ENCODE assay signal across 8 cellular contexts in genomic region chr11:64809781-64810241, GRCh38. TPM values are rescaled to one million over a fixed set of nuclear protein-coding genes. Genes with fewer than 3 reads are reported as not detected.
DNase-seq lines count a peak whose midpoint lies in the region; ATAC-seq and TF ChIP-seq lines count a peak whose summit lies in the region.

No MANE protein-coding gene starts in this region.

- H3K4me1 ChIP-seq in Peyer's patch (peaks cover 3 to 11% (median 8%) of the 10 kb centered on the region in 4 donors), duodenal mucosa (ENCODE audit: control insufficient read depth in 1 of 2, insufficient read depth in 2 of 2, low read length in 2 of 2) (peaks cover 6 to 7% of the 10 kb centered on the region in 2 donors), mesendoderm (ENCODE audit: control insufficient read depth, low read depth, low read length) (peaks cover 3% of the 10 kb centered on the region)

- no peak overlapping the region for H2AK5ac ChIP-seq in mesendoderm (ENCODE audit: low read length)

- ATAC-seq in Right ventricle myocardium inferior = peak; percentile 1
- no peak for ATAC-seq in GM21529 (IDR thresholded peaks at IDR 0.05; ENCODE audit: unreplicated experiment)
- ATAC-seq in GM18519 (IDR thresholded peaks at IDR 0.05; ENCODE audit: low FRiP score, unreplicated experiment) = no peak

- H3K79me2 ChIP-seq in mesendoderm (ENCODE audit: control insufficient read depth, insufficient read depth, low read length) = peaks cover 3% of the 10 kb centered on the region

- H3K36me3 ChIP-seq in Peyer's patch (peaks cover 0 to 27% (median 0%) of the 10 kb centered on the region in 3 donors), duodenal mucosa (ENCODE audit: control insufficient read depth in 1 of 2, insufficient read depth in 2 of 2, low read length in 2 of 2) (peaks cover 15 to 17% of the 10 kb centered on the region in 2 donors), mesendoderm (ENCODE audit: control insufficient read depth, insufficient read depth, low read length) (peaks cover 3% of the 10 kb centered on the region)

- no peak overlapping the region for H2BK5ac ChIP-seq in mesendoderm (ENCODE audit: low read length)

- H4K8ac ChIP-seq in mesendoderm (ENCODE audit: low read depth, low read length) = no peak overlapping the region

- DNase-seq in Right ventricle myocardium inferior (ENCODE audit: missing footprints) (no peak), cardiac septum (ENCODE audit: low spot score) (no peak), Peyer's patch (peak; percentile 25 to 79 (median 77)), mesendoderm (peak; percentile 65), type B pancreatic cell (ENCODE audit: extremely low spot score, unreplicated experiment) (no peak)

- H3K9me3 ChIP-seq in Peyer's patch (no peaks in the 10 kb centered on the region), duodenal mucosa (ENCODE audit: control insufficient read depth in 1 of 2, low read length in 2 of 2) (no peaks in the 10 kb centered on the region)

- peak overlapping the region; percentile 64 to 70 for H3K9ac ChIP-seq in duodenal mucosa (ENCODE audit: low read depth in 1 of 2, low read length in 2 of 2)
- H3K9ac ChIP-seq in mesendoderm (ENCODE audit: low read length) = peak overlapping the region; percentile 76

- peak overlapping the region; percentile 64 to 87 (median 83) for H3K4me3 ChIP-seq in Peyer's patch
- H3K4me3 ChIP-seq in duodenal mucosa (ENCODE audit: low read depth in 1 of 2, low read length in 2 of 2) = peak overlapping the region; percentile 83 to 84
- H3K4me3 ChIP-seq in mesendoderm (ENCODE audit: low read length) = peak overlapping the region; percentile 80

- no CpG with 5 or more reads among the region's 44 CpGs for WGBS in mesendoderm (ENCODE audit: extremely low coverage, insufficient coverage, low lambda C conversion rate)

- H3K27me3 ChIP-seq in Peyer's patch (no peaks in the 10 kb centered on the region), duodenal mucosa (ENCODE audit: control insufficient read depth in 1 of 2, insufficient read depth in 2 of 2, low read length in 2 of 2) (no peaks in the 10 kb centered on the region), mesendoderm (ENCODE audit: insufficient read depth, low read length, poor library complexity) (no peaks in the 10 kb centered on the region)

- no peaks in the 10 kb centered on the region for H3K27me3 Mint-ChIP-seq in type B pancreatic cell

- H2BK15ac ChIP-seq in mesendoderm (replicated peaks; ENCODE audit: low read depth) = no peak overlapping the region

- H3K4me1 Mint-ChIP-seq in type B pancreatic cell (ENCODE audit: unreplicated experiment) = peaks cover 12% of the 10 kb centered on the region

- peak overlapping the region; percentile 44 for H3K18ac ChIP-seq in mesendoderm (ENCODE audit: low read length)

- intact Hi-C loops in Right ventricle myocardium inferior (cut with DNase I) = no loop called here
- intact Hi-C loops in cardiac septum (cut with DNase I) = no loop called here

- TF ChIP-seq POLR2A in Peyer's patch (IDR thresholded peaks at IDR 0.05) = no peak

- TF ChIP-seq CTCF in Peyer's patch (IDR thresholded peaks at IDR 0.05) = no peak
- TF ChIP-seq CTCF in type B pancreatic cell (conservative IDR thresholded peaks at IDR 0.05) = no peak

- peaks cover 5% of the 10 kb centered on the region for H3K79me1 ChIP-seq in mesendoderm (ENCODE audit: low read length)

- peak overlapping the region; percentile 95 for H3K4me2 ChIP-seq in mesendoderm (ENCODE audit: low read length)

- no peaks in the 10 kb centered on the region for H3K9me3 Mint-ChIP-seq in type B pancreatic cell

- H3K56ac ChIP-seq in mesendoderm (ENCODE audit: low read length) = peak overlapping the region; percentile 86

- no peak overlapping the region for H2BK120ac ChIP-seq in mesendoderm (ENCODE audit: low read depth, low read length)

- peak overlapping the region; percentile 92 for H3K27ac Mint-ChIP-seq in type B pancreatic cell

- H3K36me3 Mint-ChIP-seq in type B pancreatic cell = no peaks in the 10 kb centered on the region

- H3K27ac ChIP-seq in Peyer's patch = peak overlapping the region; percentile 61 to 87 (median 78)
- H3K27ac ChIP-seq in duodenal mucosa (ENCODE audit: low read depth, low read length) = peak overlapping the region; percentile 10
- no peak overlapping the region for H3K27ac ChIP-seq in mesendoderm (ENCODE audit: low read depth, low read length)

- peak overlapping the region; percentile 96 for H3K4me3 Mint-ChIP-seq in type B pancreatic cell

- H3K23ac ChIP-seq in mesendoderm (ENCODE audit: low read length) = no peak overlapping the region

- peak overlapping the region; percentile 78 for H3K4ac ChIP-seq in mesendoderm (ENCODE audit: low read depth, low read length)

- no peak overlapping the region for H4K5ac ChIP-seq in mesendoderm (ENCODE audit: low read length)

RNA-seq across cellular contexts. Expression of gene MEN1, which starts 0.5 kb away (rescaled TPM):
- total RNA-seq in Right ventricle myocardium inferior = 8.4 TPM
- total RNA-seq in cardiac septum = 8.6 TPM
- total RNA-seq in Peyer's patch = 10 to 100 TPM; 20.3 to 47.0 (median 31.9) TPM
- polyA plus RNA-seq in mesendoderm (2013, experiment 1 of 2) = 46.1 TPM
- 44.6 TPM for polyA plus RNA-seq in mesendoderm (2013, experiment 2 of 2)
- total RNA-seq in type B pancreatic cell (ENCODE audit: low replicate concordance) = 35.5 and 50.6 TPM in 2 replicates

RNA-seq across cellular contexts. Expression of gene MAP4K2, which starts 6.8 kb away (rescaled TPM):
- total RNA-seq in Right ventricle myocardium inferior = 11.3 TPM
- total RNA-seq in cardiac septum = 6.7 TPM
- 10 to 100 TPM in 3 of 4 donors, 1 to 10 TPM in 1; 3.3 to 34.7 (median 20.3) TPM for total RNA-seq in Peyer's patch
- 10.2 TPM for polyA plus RNA-seq in mesendoderm (2013, experiment 1 of 2)
- polyA plus RNA-seq in mesendoderm (2013, experiment 2 of 2) = 10.2 TPM
- total RNA-seq in type B pancreatic cell (ENCODE audit: low replicate concordance) = 8.6 and 20.2 TPM in 2 replicates

RNA-seq across cellular contexts. Expression of gene SF1, which starts 31.5 kb away (rescaled TPM):
- 172 TPM for total RNA-seq in Right ventricle myocardium inferior
- total RNA-seq in cardiac septum = 175 TPM
- total RNA-seq in Peyer's patch = 100 to 1,000 TPM; 247 to 621 (median 392) TPM
- 268 TPM for polyA plus RNA-seq in mesendoderm (2013, experiment 1 of 2)
- polyA plus RNA-seq in mesendoderm (2013, experiment 2 of 2) = 265 TPM
- 315 and 450 TPM in 2 replicates for total RNA-seq in type B pancreatic cell (ENCODE audit: low replicate concordance)

RNA-seq across cellular contexts. Expression of gene CDC42BPG, which starts 34.6 kb away (rescaled TPM):
- 0.16 TPM for total RNA-seq in Right ventricle myocardium inferior
- total RNA-seq in cardiac septum = 1.2 TPM
- total RNA-seq in Peyer's patch = 10 to 100 TPM; 25.6 to 78.6 (median 52.1) TPM
- 3.2 TPM for polyA plus RNA-seq in mesendoderm (2013, experiment 1 of 2)
- polyA plus RNA-seq in mesendoderm (2013, experiment 2 of 2) = 3.4 TPM
- total RNA-seq in type B pancreatic cell (ENCODE audit: low replicate concordance) = 20.1 and 47.7 TPM in 2 replicates

RNA-seq across cellular contexts. Expression of gene PYGM, which starts 50.0 kb away (rescaled TPM):
- total RNA-seq in Right ventricle myocardium inferior = 179 TPM
- total RNA-seq in cardiac septum = 42.5 TPM
- 1 to 10 TPM in 3 of 4 donors, not detected in 1; 2.4 to 5.0 (median 2.5) TPM for total RNA-seq in Peyer's patch
- 0.62 TPM for polyA plus RNA-seq in mesendoderm (2013, experiment 1 of 2)
- polyA plus RNA-seq in mesendoderm (2013, experiment 2 of 2) = 0.69 TPM
- 2.0 and 239 TPM in 2 replicates for total RNA-seq in type B pancreatic cell (ENCODE audit: low replicate concordance)

Comparison
In these comparisons a context has a peak if more than half of its experiments do, and no peak if none do; other contexts are left out.
1. DNase-seq: peak in Peyer's patch (3 of 3) and mesendoderm (single experiment); none in Right ventricle myocardium inferior (single experiment), cardiac septum (single experiment) and type B pancreatic cell (single experiment).
2. Peak in every context shown above with its lines, with median percentiles within 50 percentile points of each other: H3K4me3 ChIP-seq.